ENCODE assay signal across 15 cellular contexts in genomic region chr5:131096774-131097695, GRCh38.
DNase-seq lines count a peak whose midpoint lies in the region; ATAC-seq and TF ChIP-seq lines count a peak whose summit lies in the region.
"Had no signal": no experiment of that assay in that cellular context is flagged by ENCODE, and none has a peak within 500 bp of the region (broad histone marks: within the 10 kb centered on the region; RNA-seq: fewer than 3 reads in every experiment).

No MANE protein-coding gene starts in this region.

- peaks cover 2% of the 10 kb centered on the region for H3K9me3 Mint-ChIP-seq in activated T-cell treated with anti-CD3 and anti-CD28 coated beads, Interleukin-2, amount 50 U/mL, for 24 hours

- no peaks in the 10 kb centered on the region for H3K4me1 ChIP-seq in smooth muscle cell (ENCODE audit: low read depth)
- H3K4me1 ChIP-seq: A549, Caco-2, Peyer's patch had no signal

- no peak for DNase-seq in activated T-cell treated with anti-CD3 and anti-CD28 coated beads, Interleukin-2, amount 50 U/mL, for 24 hours
- no peak for DNase-seq in activated T-cell treated with anti-CD3 and anti-CD28 coated beads, Interleukin-2, amount 50 U/mL, for 1 hour
- peak; percentile 76 for DNase-seq in fibroblast of mammary gland (ENCODE audit: low read depth)
- no peak for DNase-seq in smooth muscle cell (lab: John Stamatoyannopoulos, UW; ENCODE audit: unreplicated experiment)
- no peak for DNase-seq in HEK293T (ENCODE audit: extremely low spot score)
- DNase-seq in NCI-H2227 treated with DMSO at 0.1 percent for 48 hours (lab: John Stamatoyannopoulos, UW) = no peak
- DNase-seq: Caco-2, DMS79, Karpas-422, NCI-H187 treated with DMSO at 0.1 percent for 48 hours, NCI-H2171, Peyer's patch had no signal

- H3K4me1 Mint-ChIP-seq in activated T-cell treated with anti-CD3 and anti-CD28 coated beads, Interleukin-2, amount 50 U/mL, for 24 hours (ENCODE audit: low read depth) = peaks cover 25% of the 10 kb centered on the region

- peaks cover 7% of the 10 kb centered on the region for H3F3A ChIP-seq in smooth muscle cell (ENCODE audit: low read depth)

- H3K27me3 ChIP-seq in smooth muscle cell (ENCODE audit: low read depth) = no peaks in the 10 kb centered on the region
- H3K27me3 ChIP-seq: Peyer's patch had no signal

- H2AFZ ChIP-seq in smooth muscle cell (ENCODE audit: low read depth) = peak overlapping the region; percentile 2

- no peak overlapping the region for H3K9ac ChIP-seq in smooth muscle cell (ENCODE audit: low read depth)

- no peaks in the 10 kb centered on the region for H3K36me3 Mint-ChIP-seq in activated T-cell treated with anti-CD3 and anti-CD28 coated beads, Interleukin-2, amount 50 U/mL, for 24 hours (ENCODE audit: low read depth)

- TF ChIP-seq CTCF in fibroblast of mammary gland (conservative IDR thresholded peaks at IDR 0.05; ENCODE audit: control insufficient read depth, insufficient read depth, low read depth, low read length) = no peak
- no peak for TF ChIP-seq CTCF in smooth muscle cell (IDR thresholded peaks at IDR 0.05; ENCODE audit: borderline replicate concordance, insufficient read depth, poor library complexity, severe bottlenecking)

- ATAC-seq in HG02973 (IDR thresholded peaks at IDR 0.05; ENCODE audit: unreplicated experiment) = peak; percentile 54
- ATAC-seq: A549 had no signal

- H3K36me3 ChIP-seq in smooth muscle cell (ENCODE audit: low read depth) = no peaks in the 10 kb centered on the region
- H3K36me3 ChIP-seq: HAP-1, Peyer's patch had no signal

- H3K79me2 ChIP-seq in smooth muscle cell (ENCODE audit: low read depth) = no peaks in the 10 kb centered on the region

- no peaks in the 10 kb centered on the region for H4K20me1 ChIP-seq in smooth muscle cell (ENCODE audit: low read depth)

- H3K27ac Mint-ChIP-seq in activated T-cell treated with anti-CD3 and anti-CD28 coated beads, Interleukin-2, amount 50 U/mL, for 24 hours = peak overlapping the region; percentile 85

- no peaks in the 10 kb centered on the region for H3K9me3 ChIP-seq in smooth muscle cell (replicated peaks; ENCODE audit: low read depth)
- H3K9me3 ChIP-seq: A549, Caco-2, HAP-1, Peyer's patch had no signal

- peak overlapping the region; percentile 69 for H3K27ac ChIP-seq in smooth muscle cell (ENCODE audit: low read depth)
- H3K27ac ChIP-seq: A549, Peyer's patch had no signal

- no peaks in the 10 kb centered on the region for H3K27me3 Mint-ChIP-seq in activated T-cell treated with anti-CD3 and anti-CD28 coated beads, Interleukin-2, amount 50 U/mL, for 24 hours

- H3K4me3 ChIP-seq in fibroblast of mammary gland (ENCODE audit: control insufficient read depth, low read depth, low read length) = no peak overlapping the region
- H3K4me3 ChIP-seq in smooth muscle cell = no peak overlapping the region
- H3K4me3 ChIP-seq: A549, HAP-1, Peyer's patch had no signal

- peak overlapping the region; percentile 9 for H3K4me3 Mint-ChIP-seq in activated T-cell treated with anti-CD3 and anti-CD28 coated beads, Interleukin-2, amount 50 U/mL, for 24 hours

- H3K4me2 ChIP-seq in smooth muscle cell = peak overlapping the region; percentile 8
- H3K4me2 ChIP-seq: A549 had no signal

- POLR2A ChIA-PET in HEK293T (lab: Yijun Ruan, JAX) = no interaction called here

- CTCF ChIA-PET in HEK293T (lab: Yijun Ruan, JAX) = no interaction called here

- WGBS in smooth muscle cell (ENCODE audit: low lambda C conversion rate) = 44% methylated on average over 2 of the region's 2 CpGs

TF ChIP-seq in HEK293T, 16 proteins besides CTCF, POLR2A, EP300 and RAD21:
- TF ChIP-seq NFRKB (IDR thresholded peaks at IDR 0.05) (no peak), SP1 (IDR thresholded peaks at IDR 0.05) (no peak), PKNOX1 (IDR thresholded peaks at IDR 0.05) (no peak), SUZ12 (IDR thresholded peaks at IDR 0.05) (no peak), ARNT (IDR thresholded peaks at IDR 0.05) (no peak), ZNF384 (IDR thresholded peaks at IDR 0.05) (no peak), L3MBTL2 (conservative IDR thresholded peaks at IDR 0.05) (no peak), FOXK2 (IDR thresholded peaks at IDR 0.05) (no peak), LEF1 (IDR thresholded peaks at IDR 0.05; ENCODE audit: borderline replicate concordance) (no peak), FOXM1 (IDR thresholded peaks at IDR 0.05; ENCODE audit: borderline replicate concordance) (no peak), FOXA1 (IDR thresholded peaks at IDR 0.05) (no peak), ELF4 (IDR thresholded peaks at IDR 0.05) (no peak), HDGF (IDR thresholded peaks at IDR 0.05; ENCODE audit: borderline replicate concordance) (no peak), TARDBP (IDR thresholded peaks at IDR 0.05) (no peak), CTBP1 (IDR thresholded peaks at IDR 0.05; ENCODE audit: borderline replicate concordance) (no peak), BHLHE40 (IDR thresholded peaks at IDR 0.05; ENCODE audit: borderline replicate concordance) (no peak)
